In genomic region chr6:73520688-73521350, GRCh38 we compare ENCODE assay signal across 1 cellular context.
TF ChIP-seq lines count a peak whose summit lies in the region.

TSS of gene EEF1A1 (minus strand) at chr6:73521032. CDS start at chr6:73520026, 1,006 bp downstream.

TF ChIP-seq in K562, 482 proteins besides CTCF, POLR2A, EP300 and RAD21 (continued from another document and continues in another):
- TF ChIP-seq FOXO4 (CRISPR knock-in tag; IDR thresholded peaks at IDR 0.05), result 0 out of 2 replicates have a peak, but pooled peaks have one; percentile 45
- peak; percentile 70; the same call in 1 of the 2 replicates for TF ChIP-seq CTBP1 (IDR thresholded peaks at IDR 0.05; ENCODE audit: borderline replicate concordance)
- peak; percentile 99 for TF ChIP-seq GTF2E2 (tag; IDR thresholded peaks at IDR 0.05)
- no peak for TF ChIP-seq ZBTB49 (CRISPR knock-in tag; IDR thresholded peaks at IDR 0.05; ENCODE audit: borderline replicate concordance)
- no peak; the same call in none of the 2 replicates for TF ChIP-seq ARID4B (CRISPR knock-in tag; IDR thresholded peaks at IDR 0.05)
- peak; percentile 72 for TF ChIP-seq ZBTB33 (CRISPR knock-in tag; IDR thresholded peaks at IDR 0.05)
- no peak for TF ChIP-seq NR2C1 (IDR thresholded peaks at IDR 0.05)
- TF ChIP-seq NR2C1 (tag; IDR thresholded peaks at IDR 0.05), result peak; percentile 28
- peak; percentile 77; the same call in 1 of the 2 replicates for TF ChIP-seq STAT6 (CRISPR knock-in tag; IDR thresholded peaks at IDR 0.05)
- 0 out of 2 replicates have a peak, but pooled peaks have one; percentile 10 for TF ChIP-seq ERF (CRISPR knock-in tag; IDR thresholded peaks at IDR 0.05)
- TF ChIP-seq CBX3 (IDR thresholded peaks at IDR 0.05; ENCODE audit: borderline replicate concordance in 1 of 2, low read length in 2 of 2), result peak in 1 of 2 experiments; percentile 84; a peak in 2 of 3 replicates
- TF ChIP-seq THRAP3 (IDR thresholded peaks at IDR 0.05; ENCODE audit: borderline replicate concordance), result no peak
- TF ChIP-seq ZNF407 (IDR thresholded peaks at IDR 0.05; ENCODE audit: low read depth), result no peak
- no peak for TF ChIP-seq ZNF561 (CRISPR knock-in tag; conservative IDR thresholded peaks at IDR 0.05)
- TF ChIP-seq ZBTB43 (CRISPR knock-in tag; IDR thresholded peaks at IDR 0.05), result no peak; the same call in 1 of the 2 replicates
- peak; percentile 52 for TF ChIP-seq MXD1 (CRISPR knock-in tag; IDR thresholded peaks at IDR 0.05; ENCODE audit: borderline replicate concordance, poor library complexity, severe bottlenecking)
- no peak for TF ChIP-seq ZNF507 (tag; conservative IDR thresholded peaks at IDR 0.05)
- TF ChIP-seq HDAC1 (IDR thresholded peaks at IDR 0.05), result peak in 1 of 2 experiments; percentile 88; a peak in 2 of 4 replicates
- TF ChIP-seq ATF6 (CRISPR knock-in tag; IDR thresholded peaks at IDR 0.05), result no peak
- TF ChIP-seq SOX6 (IDR thresholded peaks at IDR 0.05), result peak; percentile 41; the same call in 1 of the 2 replicates
- peak; percentile 100 for TF ChIP-seq CHD1 (IDR thresholded peaks at IDR 0.05; ENCODE audit: low read length)
- TF ChIP-seq ZEB2 (IDR thresholded peaks at IDR 0.05), result no peak
- no peak for TF ChIP-seq CBX5 (IDR thresholded peaks at IDR 0.05; ENCODE audit: borderline replicate concordance, low read depth)
- peak in 1 of 2 experiments; percentile 99 for TF ChIP-seq NCOA2 (IDR thresholded peaks at IDR 0.05; ENCODE audit: partially characterized antibody in 2 of 2)
- peak; percentile 33 for TF ChIP-seq ZNF263 (CRISPR knock-in tag; IDR thresholded peaks at IDR 0.05; ENCODE audit: borderline replicate concordance)
- TF ChIP-seq FOXK1 (CRISPR knock-in tag; IDR thresholded peaks at IDR 0.05; ENCODE audit: borderline replicate concordance), result no peak; the same call in 1 of the 2 replicates
